ENCODE assay signal across 8 cellular contexts in the genomic region with DNA sequence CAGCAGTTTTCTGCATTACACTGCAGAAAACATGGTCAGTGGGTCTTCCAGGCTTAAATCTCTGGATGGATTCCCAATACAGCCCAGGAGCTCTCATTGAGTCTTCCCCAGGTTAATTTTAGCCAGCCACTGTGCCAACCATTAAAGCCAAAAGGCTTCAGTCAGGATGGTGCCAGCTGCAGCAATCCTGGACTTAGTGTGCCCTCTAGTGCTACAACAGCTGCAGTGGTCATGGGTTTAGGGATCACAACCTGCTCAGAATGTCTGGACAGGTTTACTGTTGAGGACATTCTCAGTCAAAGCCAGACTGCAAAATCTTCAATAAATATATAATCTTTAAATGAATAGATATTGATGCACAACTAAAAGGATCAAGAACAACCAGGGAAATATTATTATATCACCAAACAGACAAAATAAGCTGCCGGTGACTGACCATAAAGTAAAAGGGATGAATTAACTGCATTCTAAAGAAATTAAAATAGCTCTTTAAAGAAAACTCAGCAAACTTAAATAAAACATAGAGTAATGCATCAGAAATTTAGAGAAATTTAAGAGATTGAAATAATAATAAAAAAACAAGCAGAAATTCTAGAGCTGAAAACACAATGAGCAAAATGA.
DNase-seq lines count a peak whose midpoint lies in the region; ATAC-seq and TF ChIP-seq lines count a peak whose summit lies in the region.

No MANE protein-coding gene starts in this region.

- no peaks in the 10 kb centered on the region for H3K4me1 Mint-ChIP-seq in osteocyte (ENCODE audit: unreplicated experiment)

- no peak overlapping the region for H3K27ac Mint-ChIP-seq in osteocyte (ENCODE audit: unreplicated experiment)

- H3K36me3 Mint-ChIP-seq in osteocyte (ENCODE audit: unreplicated experiment), result no peaks in the 10 kb centered on the region

- no peaks in the 10 kb centered on the region for H3K4me1 ChIP-seq in sigmoid colon

- no peak for TF ChIP-seq EP300 in sigmoid colon (IDR thresholded peaks at IDR 0.05)

- no peaks in the 10 kb centered on the region for H3K36me3 ChIP-seq in sigmoid colon

- in situ Hi-C loops in ACHN (cut with HindIII; ENCODE audit: low pct_ligation_motif_present, low pct_unique_long_range_greater_than_20kb, low sequenced_read_pairs), result no loop called here
- in situ Hi-C loops in GM13977 (cut with MboI; ENCODE audit: low pct_unique_long_range_greater_than_20kb, low sequenced_read_pairs, unreplicated experiment), result no loop called here

- DNase-seq in ACHN, result peak; percentile 55
- peak; percentile 23 for DNase-seq in GM13977 (ENCODE audit: low spot score)
- peak; percentile 34 for DNase-seq in NCI-H526 treated with DMSO at 0.1 percent for 48 hours (lab: John Stamatoyannopoulos, UW)
- peak; percentile 58 for DNase-seq in ecto neural progenitor cell (ENCODE audit: low spot score)
- no peak for DNase-seq in osteocyte (ENCODE audit: extremely low spot score, unreplicated experiment)
- DNase-seq in sigmoid colon, result no peak

- TF ChIP-seq POLR2A in sigmoid colon (IDR thresholded peaks at IDR 0.05), result no peak

- ATAC-seq in HG03064 (IDR thresholded peaks at IDR 0.05; ENCODE audit: low read depth, unreplicated experiment) (peak; percentile 75), GM18517 (IDR thresholded peaks at IDR 0.05; ENCODE audit: unreplicated experiment) (no peak)

- H3K9me3 ChIP-seq in sigmoid colon, result no peaks in the 10 kb centered on the region

- intact Hi-C loops in sigmoid colon (cut with DNase I), result no loop called here

- H3K27ac ChIP-seq in sigmoid colon, result no peak overlapping the region

- H3K27me3 Mint-ChIP-seq in osteocyte (ENCODE audit: unreplicated experiment), result peaks cover 35% of the 10 kb centered on the region

- H3K9me3 Mint-ChIP-seq in osteocyte (ENCODE audit: unreplicated experiment), result no peaks in the 10 kb centered on the region

- H3K4me3 Mint-ChIP-seq in osteocyte (ENCODE audit: unreplicated experiment), result no peak overlapping the region

- 87 to 98% methylated on average over 1 of the region's 1 CpG for WGBS in sigmoid colon, 2 donors

- peak; percentile 62 for TF ChIP-seq CTCF in GM13977 (IDR thresholded peaks at IDR 0.05; ENCODE audit: extremely low read depth, insufficient read depth, missing control alignments)
- TF ChIP-seq CTCF in osteocyte (IDR thresholded peaks at IDR 0.05), result peak; percentile 82
- TF ChIP-seq CTCF in sigmoid colon (IDR thresholded peaks at IDR 0.05), result no peak

- H3K4me3 ChIP-seq in sigmoid colon, result no peak overlapping the region

- H3K27me3 ChIP-seq in sigmoid colon, result no peaks in the 10 kb centered on the region

Comparison
In these comparisons a context has a peak if more than half of its experiments do, and no peak if none do; other contexts are left out.
1. DNase-seq: peak in ACHN (single experiment), GM13977 (single experiment), NCI-H526 treated with DMSO at 0.1 percent for 48 hours (single experiment) and ecto neural progenitor cell (single experiment); none in osteocyte (single experiment) and sigmoid colon (single experiment).
2. CTCF ChIP-seq: peak in GM13977 (single experiment) and osteocyte (single experiment); none in sigmoid colon (0 of 4).